In the genomic region with DNA sequence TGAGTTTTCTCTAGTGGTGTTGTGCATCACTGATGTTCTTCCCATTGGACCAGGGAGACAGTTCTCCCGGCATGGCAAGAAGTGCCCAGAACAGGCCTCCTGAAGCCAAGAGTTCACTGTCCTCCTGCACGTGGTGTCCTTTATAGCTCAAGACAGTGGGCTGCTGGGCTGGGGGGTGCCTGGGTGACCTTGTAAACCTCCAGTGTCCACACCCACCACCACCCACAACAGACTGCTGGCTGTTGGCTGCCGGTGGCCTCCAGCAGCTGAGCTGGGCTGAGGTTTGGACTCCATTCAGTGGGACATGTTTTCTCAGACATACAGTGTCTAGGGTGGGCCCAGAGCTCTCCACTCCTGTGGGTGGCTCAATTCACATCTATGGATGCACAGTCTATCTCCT, we compare ENCODE assay signal across 8 cellular contexts. TPM values are rescaled to one million over a fixed set of nuclear protein-coding genes. Genes with fewer than 3 reads are reported as not detected.
A peak's percentile ranks its signal among the peaks of the same experiment; 100 is the strongest.
DNase-seq lines count a peak whose midpoint lies in the region; ATAC-seq and TF ChIP-seq lines count a peak whose summit lies in the region.

No MANE protein-coding gene starts in this region.

- no peak overlapping the region for H2AFZ ChIP-seq in H9 (ENCODE audit: low read length)

- H3T11ph ChIP-seq in H9 (ENCODE audit: low read length): no peak overlapping the region

- H3K27me3 Mint-ChIP-seq in H9 (ENCODE audit: low read depth): no peaks in the 10 kb centered on the region
- peaks cover 10% of the 10 kb centered on the region for H3K27me3 Mint-ChIP-seq in brain

- H3K27ac ChIP-seq in A673 (ENCODE audit: low read depth, low read length, poor library complexity, severe bottlenecking): peak overlapping the region; percentile 50
- H3K27ac ChIP-seq in H9 (ENCODE audit: insufficient read length, low read depth, low read length): no peak overlapping the region

- ATAC-seq in GM18907 (IDR thresholded peaks at IDR 0.05; ENCODE audit: unreplicated experiment): no peak

- H3K18ac ChIP-seq in H9 (ENCODE audit: insufficient read length, low read depth, low read length): no peak overlapping the region

- H3K9me3 Mint-ChIP-seq in H9 (no peaks in the 10 kb centered on the region), brain (peaks cover 0 to 6% (median 0%) of the 10 kb centered on the region in 5 experiments)

- H3K4me3 Mint-ChIP-seq in H9 (peak overlapping the region; percentile 89 to 96), brain (peak overlapping the region; percentile 92 to 99 (median 97))

- H4K91ac ChIP-seq in H9 (ENCODE audit: insufficient read length, low read depth, low read length): no peak overlapping the region

- no peak overlapping the region for H2BK120ac ChIP-seq in H9 (ENCODE audit: low read depth, low read length, poor library complexity, severe bottlenecking)

- H2BK12ac ChIP-seq in H9 (ENCODE audit: insufficient read length, low read depth, low read length): no peak overlapping the region

- no peak overlapping the region for H2BK20ac ChIP-seq in H9 (ENCODE audit: low read depth, low read length, poor library complexity, severe bottlenecking)

- no CpG with 5 or more reads among the region's 3 CpGs for WGBS in H9 (ENCODE audit: extremely low coverage, insufficient read length, low lambda C conversion rate)

- no TSS peak for BruUV-seq in A673 (replicated peaks; lab: Mats Ljungman, UMichigan)

- DNase-seq in A673 (ENCODE audit: low spot score) (no peak), H9 (no peak), myocyte (ENCODE audit: low read depth) (peak; percentile 62), NCI-H2081 (lab: John Stamatoyannopoulos, UW) (no peak), NCI-H187 (lab: John Stamatoyannopoulos, UW) (no peak), KBM-7 (no peak)

- POLR2A ChIA-PET in A673 (lab: Charles Lee; ENCODE audit: low non-redundant PET): no interaction called here

- H3K4me1 Mint-ChIP-seq in H9: peaks cover 41 to 43% of the 10 kb centered on the region in 2 experiments
- H3K4me1 Mint-ChIP-seq in brain: peaks cover 77% of the 10 kb centered on the region

- H3K9ac ChIP-seq in H9 (ENCODE audit: extremely low read depth, insufficient read length, low read length): no peak overlapping the region

- no peak overlapping the region for H3K56ac ChIP-seq in H9 (ENCODE audit: insufficient read length, low read depth, low read length)

- H3K4me1 ChIP-seq in A673 (ENCODE audit: insufficient read depth, low read length, poor library complexity, severe bottlenecking) (peaks cover 27% of the 10 kb centered on the region), H9 (ENCODE audit: insufficient read depth, low read length) (peaks cover 33% of the 10 kb centered on the region)

- no peaks in the 10 kb centered on the region for H4K20me1 ChIP-seq in H9 (ENCODE audit: control insufficient read depth, insufficient read depth, insufficient read length)

- H3K4me3 ChIP-seq in A673 (ENCODE audit: low read depth, low read length, poor library complexity, severe bottlenecking): peak overlapping the region; percentile 99

- H3K4ac ChIP-seq in H9 (ENCODE audit: low read depth, low read length): no peak overlapping the region

- no peaks in the 10 kb centered on the region for H3K27me3 ChIP-seq in A673 (replicated peaks; ENCODE audit: insufficient read depth, low read depth, low read length, poor library complexity)
- no peaks in the 10 kb centered on the region; the same call in 1 of the 2 replicates for H3K27me3 ChIP-seq in H9 (ENCODE audit: insufficient read depth, low read length)

- H3K79me2 ChIP-seq in H9 (ENCODE audit: insufficient read depth, low read length): peaks cover 51% of the 10 kb centered on the region

- peak overlapping the region; percentile 99 for H3K4me2 ChIP-seq in H9 (ENCODE audit: insufficient read depth, insufficient read length, low read length)

- no peak overlapping the region for H3K27ac Mint-ChIP-seq in H9
- H3K27ac Mint-ChIP-seq in brain: peak overlapping the region in 2 of 5 experiments; percentile 75 to 96

- no peak overlapping the region for H3K23ac ChIP-seq in H9 (ENCODE audit: insufficient read length, low read depth, low read length)

- in situ Hi-C loops in KBM-7 (cut with MboI; ENCODE audit: low pct_unique_long_range_greater_than_20kb, low sequenced_read_pairs): no loop called here

- H2AK5ac ChIP-seq in H9 (ENCODE audit: insufficient read length, low read length): no peak overlapping the region

- H3K14ac ChIP-seq in H9 (ENCODE audit: insufficient read depth, low read length): 0 out of 2 replicates have a peak overlapping the region, but pooled peaks have one; percentile 39

- H3K36me3 Mint-ChIP-seq in H9 (ENCODE audit: insufficient read depth in 1 of 3, low read depth in 3 of 3): peaks cover 0 to 4% (median 0%) of the 10 kb centered on the region in 3 experiments; a peak in 2 of 7 replicates
- peaks cover 3% of the 10 kb centered on the region for H3K36me3 Mint-ChIP-seq in brain

- H3K23me2 ChIP-seq in H9 (ENCODE audit: insufficient read length, low read depth, low read length, poor library complexity, severe bottlenecking): peaks cover 12% of the 10 kb centered on the region

- H3K9me3 ChIP-seq in A673 (ENCODE audit: low read depth, low read length, poor library complexity, severe bottlenecking) (no peaks in the 10 kb centered on the region), H9 (ENCODE audit: control insufficient read depth, low read depth, low read length) (no peaks in the 10 kb centered on the region)

- H3K36me3 ChIP-seq in A673 (ENCODE audit: insufficient read depth, low read length, poor library complexity, severe bottlenecking): no peaks in the 10 kb centered on the region

- no peak overlapping the region for H4K5ac ChIP-seq in H9 (ENCODE audit: insufficient read length, low read depth, low read length)

- intact Hi-C loops in A673 (cut with micrococcal nuclease; ENCODE audit: unreplicated experiment): no loop called here

- CTCF ChIA-PET in A673 (lab: Charles Lee): no interaction called here

- H2BK5ac ChIP-seq in H9 (ENCODE audit: insufficient read length, low read length): no peak overlapping the region

- no peak overlapping the region for H4K8ac ChIP-seq in H9 (replicated peaks; ENCODE audit: insufficient read length, low read depth, low read length)

- peaks cover 3% of the 10 kb centered on the region for H3K79me1 ChIP-seq in H9 (ENCODE audit: insufficient read depth, low read depth, low read length, poor library complexity, severe bottlenecking)

- no peak overlapping the region for H2BK15ac ChIP-seq in H9 (ENCODE audit: low read depth, low read length)

- TF ChIP-seq CTCF in A673 (conservative IDR thresholded peaks at IDR 0.05; ENCODE audit: low read depth, low read length) (no peak), H9 (conservative IDR thresholded peaks at IDR 0.05) (no peak), brain (conservative IDR thresholded peaks at IDR 0.05) (no peak)

RNA-seq across cellular contexts. Expression of a gene that starts 42.2 kb away (rescaled TPM):
- total RNA-seq in A673 (2021) (106 and 107 TPM in 2 replicates), H9 (2021) (98.8 and 104 TPM in 2 replicates), myocyte (63.7 and 79.2 TPM in 2 replicates)
- 116 TPM for polyA plus RNA-seq in brain (ENCODE audit: insufficient read depth, low read depth, low replicate concordance)
- polyA plus RNA-seq in myocyte (2012): 171 TPM
